9 cellular contexts compared by ENCODE assay signal in the genomic region with DNA sequence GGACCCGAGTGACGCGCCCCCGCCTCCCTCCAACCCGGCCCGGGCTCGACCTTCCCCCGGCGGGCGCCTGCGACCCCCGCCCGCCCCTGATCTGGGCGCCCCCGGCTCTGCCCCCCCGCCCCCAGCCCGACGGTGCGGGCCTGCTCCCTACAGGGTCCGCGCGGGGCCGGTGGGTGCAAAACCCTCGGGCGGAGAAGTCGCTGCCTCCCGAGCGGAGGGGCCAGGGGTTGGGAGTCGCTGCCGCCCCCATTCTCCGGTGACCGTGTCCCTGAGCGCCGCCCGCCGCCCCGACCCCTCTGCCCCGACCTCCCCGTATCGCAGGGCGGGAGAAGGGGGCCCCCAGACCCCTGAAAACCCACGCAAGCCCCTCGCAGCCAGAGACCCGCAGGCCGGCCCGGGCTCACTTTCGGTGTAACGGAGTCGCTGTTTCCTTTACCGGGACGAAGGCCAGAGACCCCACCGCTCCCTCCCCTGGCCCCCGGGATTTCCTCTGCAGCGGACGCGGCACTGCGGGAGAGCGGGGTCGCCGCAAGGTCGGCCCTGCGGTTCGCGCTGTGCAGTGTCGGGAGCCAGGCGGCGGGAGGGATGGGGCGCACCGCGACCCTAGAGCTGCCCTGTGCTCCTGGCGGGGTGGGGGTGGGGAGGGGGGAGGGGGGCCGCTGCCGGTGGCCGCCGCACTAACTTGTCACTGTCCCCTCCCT. TPM values are rescaled to one million over a fixed set of nuclear protein-coding genes. Genes with fewer than 3 reads are reported as not detected.
DNase-seq lines count a peak whose midpoint lies in the region; TF ChIP-seq lines count a peak whose summit lies in the region.
"Had no signal": no experiment of that assay in that cellular context is flagged by ENCODE, and none has a peak within 500 bp of the region (broad histone marks: within the 10 kb centered on the region; RNA-seq: fewer than 3 reads in every experiment).

No MANE protein-coding gene starts in this region.

- H3K9ac ChIP-seq in BLaER1 treated with 17β-estradiol and CSF1 and Interleukin-3, amounts not matched to agents 10 nM and 100 nM, result no peak overlapping the region
- no peak overlapping the region for H3K9ac ChIP-seq in HUES64 (ENCODE audit: low read depth, low read length)
- H3K9ac ChIP-seq in neuronal stem cell (ENCODE audit: low read depth, low read length, poor library complexity), result no peak overlapping the region

- peaks cover 3 to 6% (median 5%) of the 10 kb centered on the region in 11 experiments; a peak in 15 of 22 replicates for H3K9me3 ChIP-seq in BLaER1 treated with 17β-estradiol and CSF1 and Interleukin-3, amounts not matched to agents 10 nM and 100 nM (replicated peaks in 1 of 11)
- H3K9me3 ChIP-seq in HUES64 (ENCODE audit: insufficient read depth, low read depth, low read length), result no peaks in the 10 kb centered on the region
- peaks cover 1 to 5% of the 10 kb centered on the region in 2 donors for H3K9me3 ChIP-seq in neuronal stem cell (replicated peaks in 1 of 2; ENCODE audit: control insufficient read depth in 2 of 2, insufficient read depth in 1 of 2, low read depth in 1 of 2, low read length in 2 of 2)
- no peaks in the 10 kb centered on the region for H3K9me3 ChIP-seq in MG63
- H3K9me3 ChIP-seq: right lobe of liver had no signal

- no peak overlapping the region for H2BK12ac ChIP-seq in neuronal stem cell (ENCODE audit: low read length)

- H3K4ac ChIP-seq in neuronal stem cell (ENCODE audit: low read length), result no peak overlapping the region

- H3K18ac ChIP-seq in neuronal stem cell (ENCODE audit: low read length), result no peak overlapping the region

- H4K8ac ChIP-seq in neuronal stem cell (ENCODE audit: low read depth, low read length), result no peak overlapping the region

- H2AK5ac ChIP-seq in neuronal stem cell (ENCODE audit: low read depth, low read length), result no peak overlapping the region

- H3K27ac ChIP-seq in BLaER1 treated with 17β-estradiol and CSF1 and Interleukin-3, amounts not matched to agents 10 nM and 100 nM, result no peak overlapping the region
- H3K27ac ChIP-seq in HUES64 (ENCODE audit: low read depth, low read length), result no peak overlapping the region
- H3K27ac ChIP-seq in neuronal stem cell (replicated peaks; ENCODE audit: low read length), result no peak overlapping the region
- no peak overlapping the region for H3K27ac ChIP-seq in caudate nucleus (ENCODE audit: low read depth, low read length)
- H3K27ac ChIP-seq: right lobe of liver had no signal

- peaks cover 0 to 66% (median 39%) of the 10 kb centered on the region in 11 experiments; a peak in 16 of 22 replicates for H4K20me1 ChIP-seq in BLaER1 treated with 17β-estradiol and CSF1 and Interleukin-3, amounts not matched to agents 10 nM and 100 nM

- no peak overlapping the region for H2BK5ac ChIP-seq in neuronal stem cell (ENCODE audit: low read length)

- no peak for DNase-seq in fibroblast of villous mesenchyme (ENCODE audit: low read depth)
- DNase-seq in neuronal stem cell (ENCODE audit: low spot score), result no peak
- DNase-seq in caudate nucleus (lab: John Stamatoyannopoulos, UW), result no peak
- DNase-seq in MG63, result no peak
- no peak for DNase-seq in KG1 (lab: John Stamatoyannopoulos, UW)
- DNase-seq: DMS79 treated with DMSO at 0.1 percent for 48 hours had no signal

- H3K79me1 ChIP-seq in neuronal stem cell (ENCODE audit: low read depth, low read length), result peaks cover 4% of the 10 kb centered on the region

- H2BK15ac ChIP-seq in neuronal stem cell (ENCODE audit: low read length), result no peak overlapping the region

- H3K23ac ChIP-seq in neuronal stem cell (ENCODE audit: low read depth, low read length, poor library complexity), result no peak overlapping the region

- under 1% methylated on average over 66 of the region's 75 CpGs for WGBS in HUES64
- WGBS in neuronal stem cell (ENCODE audit: extremely low coverage in 2 of 2, insufficient read length in 2 of 2, insufficient replicate concordance in 1 of 2), 2 donors, result no CpG with 5 or more reads among the region's 75 CpGs

- H3K4me2 ChIP-seq in BLaER1 treated with 17β-estradiol and CSF1 and Interleukin-3, amounts not matched to agents 10 nM and 100 nM, result peak overlapping the region; percentile 35 to 70 (median 60); a peak in 17 of 22 replicates
- H3K4me2 ChIP-seq in neuronal stem cell (ENCODE audit: insufficient read depth, low read length, poor library complexity, severe bottlenecking), result peak overlapping the region; percentile 54

- H3K4me1 ChIP-seq in BLaER1 treated with 17β-estradiol and CSF1 and Interleukin-3, amounts not matched to agents 10 nM and 100 nM, result peaks cover 35 to 66% (median 52%) of the 10 kb centered on the region in 10 experiments
- no peaks in the 10 kb centered on the region for H3K4me1 ChIP-seq in HUES64 (ENCODE audit: insufficient read depth, low read length)
- peaks cover 2 to 14% of the 10 kb centered on the region in 2 donors for H3K4me1 ChIP-seq in neuronal stem cell (ENCODE audit: control insufficient read depth in 2 of 2, insufficient read depth in 1 of 2, low read depth in 1 of 2, low read length in 2 of 2)
- H3K4me1 ChIP-seq: right lobe of liver had no signal

- peaks cover 74 to 97% (median 84%) of the 10 kb centered on the region in 11 experiments for H3K27me3 ChIP-seq in BLaER1 treated with 17β-estradiol and CSF1 and Interleukin-3, amounts not matched to agents 10 nM and 100 nM
- H3K27me3 ChIP-seq in HUES64 (ENCODE audit: insufficient read depth, low read length) (peaks cover 81% of the 10 kb centered on the region), neuronal stem cell (ENCODE audit: control insufficient read depth in 3 of 3, insufficient read depth in 3 of 3, low read depth in 1 of 3, low read length in 3 of 3) (peaks cover 13 to 71% (median 57%) of the 10 kb centered on the region in 3 experiments), MG63 (peaks cover 8% of the 10 kb centered on the region; the same call in 1 of the 2 replicates)
- H3K27me3 ChIP-seq: right lobe of liver had no signal

- no peak for TF ChIP-seq CTCF in fibroblast of villous mesenchyme (IDR thresholded peaks at IDR 0.05; ENCODE audit: insufficient read depth, low read depth, low read length)

- H2AFZ ChIP-seq in neuronal stem cell (ENCODE audit: low read length), result peak overlapping the region; percentile 85

- no peak overlapping the region for H3K14ac ChIP-seq in neuronal stem cell (ENCODE audit: low read length)

- H2BK120ac ChIP-seq in neuronal stem cell (ENCODE audit: low read depth, low read length), result no peak overlapping the region

- peak overlapping the region in 3 of 10 experiments; percentile 27 to 54 (median 46); a peak in 5 of 20 replicates for H3K4me3 ChIP-seq in BLaER1 treated with 17β-estradiol and CSF1 and Interleukin-3, amounts not matched to agents 10 nM and 100 nM
- peak overlapping the region; percentile 46 for H3K4me3 ChIP-seq in HUES64 (ENCODE audit: low read length)
- H3K4me3 ChIP-seq in fibroblast of villous mesenchyme (ENCODE audit: low read depth, low read length), result peak overlapping the region; percentile 9
- peak overlapping the region in 1 of 2 donors; percentile 28 for H3K4me3 ChIP-seq in neuronal stem cell (ENCODE audit: low read length in 2 of 2)
- H3K4me3 ChIP-seq in MG63, result no peak overlapping the region

- H4K91ac ChIP-seq in neuronal stem cell (ENCODE audit: low read depth, low read length, poor library complexity), result no peak overlapping the region

- no peaks in the 10 kb centered on the region for H3K36me3 ChIP-seq in BLaER1 treated with 17β-estradiol and CSF1 and Interleukin-3, amounts not matched to agents 10 nM and 100 nM
- H3K36me3 ChIP-seq in HUES64 (ENCODE audit: insufficient read depth, low read length) (no peaks in the 10 kb centered on the region), neuronal stem cell (replicated peaks in 1 of 2; ENCODE audit: control insufficient read depth in 2 of 2, insufficient read depth in 2 of 2, low read length in 2 of 2) (no peaks in the 10 kb centered on the region), MG63 (no peaks in the 10 kb centered on the region)
- H3K36me3 ChIP-seq: right lobe of liver had no signal

RNA-seq across cellular contexts. Expression of a gene that starts 0.7 kb away (rescaled TPM):
- polyA plus RNA-seq in HUES64 (2013, experiment 1 of 2), result 0.40 TPM
- 0.63 TPM for polyA plus RNA-seq in HUES64 (2013, experiment 2 of 2)
- not detected in 2 replicates for total RNA-seq in fibroblast of villous mesenchyme
- polyA plus RNA-seq in neuronal stem cell (2013, experiment 1 of 2), result 0.13 TPM
- polyA plus RNA-seq in neuronal stem cell (2013, experiment 2 of 2), result 0.12 TPM
- total RNA-seq in MG63 (2014; rRNA removed; shearing (Covaris generic); ENCODE audit: low replicate concordance), result not detected in 2 replicates
